ENCODE assay signal across 7 cellular contexts in the genomic region with DNA sequence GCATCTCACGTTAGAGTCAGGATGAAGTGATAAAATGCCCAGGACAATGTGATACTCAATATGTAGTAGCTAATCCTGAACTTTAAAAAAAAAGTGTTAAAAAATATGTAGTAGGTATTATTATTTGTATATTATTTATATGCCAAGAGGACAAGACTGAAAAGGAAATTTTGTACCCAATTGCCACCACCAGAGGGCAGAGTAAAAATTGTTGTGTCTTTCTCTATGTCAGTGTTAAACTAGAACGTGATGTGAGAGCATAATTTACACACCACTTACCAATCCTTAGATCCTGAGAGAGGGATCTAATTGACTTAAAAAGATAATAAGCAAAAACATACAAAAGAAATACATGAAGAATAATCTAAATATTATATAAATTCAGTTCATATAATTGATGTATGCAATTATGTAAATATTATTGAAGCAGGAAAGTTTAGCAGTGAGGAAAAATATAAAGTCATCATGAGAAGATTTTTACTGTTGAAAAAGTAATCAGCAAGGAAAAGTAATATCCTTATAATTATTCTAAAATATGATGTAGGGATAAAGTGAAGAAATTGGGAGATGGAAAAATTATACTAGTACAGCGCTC.
A peak's percentile ranks its signal among the peaks of the same experiment; 100 is the strongest.
DNase-seq lines count a peak whose midpoint lies in the region; ATAC-seq and TF ChIP-seq lines count a peak whose summit lies in the region.

No MANE protein-coding gene starts in this region.

- CTCF ChIA-PET in activated B cell treated with CpG ODN at 0.5 μM for 24 hours (lab: Charles Lee), result interaction anchor here (0.9 to 2.6 kb wide), 4 partner anchors 23 to 929 kb away, joined by 3 to 10 read pairs (median 6); partner anchors contain the start of gene RAB3C

- H3K36me3 Mint-ChIP-seq in activated B cell treated with CpG ODN at 0.5 μM for 24 hours (ENCODE audit: low read depth), result no peaks in the 10 kb centered on the region

- H3K4me3 Mint-ChIP-seq in activated B cell treated with CpG ODN at 0.5 μM for 24 hours, result no peak overlapping the region

- H3K4me1 Mint-ChIP-seq in activated B cell treated with CpG ODN at 0.5 μM for 24 hours, result no peaks in the 10 kb centered on the region

- no peak overlapping the region for H3K4me2 ChIP-seq in KMS-11

- H3K9me3 Mint-ChIP-seq in activated B cell treated with CpG ODN at 0.5 μM for 24 hours, result no peaks in the 10 kb centered on the region

- no peak overlapping the region for H3K27ac ChIP-seq in KMS-11
- no peak overlapping the region for H3K27ac ChIP-seq in right cardiac atrium (ENCODE audit: low read length)
- no peak overlapping the region for H3K27ac ChIP-seq in thyroid gland

- no peak overlapping the region for H3K9ac ChIP-seq in KMS-11

- intact Hi-C loops in activated B cell treated with CpG ODN at 0.5 μM for 24 hours (cut with micrococcal nuclease) (loop anchor here (1.0 kb wide), 3 partner anchors 136 to 929 kb away; no protein-coding TSS in a partner anchor), right cardiac atrium (cut with DNase I) (no loop called here), thyroid gland (cut with DNase I) (no loop called here)

- DNase-seq in DMS53 (lab: John Stamatoyannopoulos, UW) (peak; percentile 65), activated B cell treated with CpG ODN at 0.5 μM for 24 hours (no peak), right cardiac atrium (no peak), thyroid gland (peak in 1 of 2 donors; percentile 13)

- no peaks in the 10 kb centered on the region for H3K27me3 ChIP-seq in KMS-11 (ENCODE audit: insufficient read depth, low read depth)
- H3K27me3 ChIP-seq in right cardiac atrium (ENCODE audit: control insufficient read depth, insufficient read depth), result no peaks in the 10 kb centered on the region
- H3K27me3 ChIP-seq in thyroid gland, result no peaks in the 10 kb centered on the region

- no peaks in the 10 kb centered on the region for H4K20me1 ChIP-seq in KMS-11 (ENCODE audit: insufficient read depth)

- no peaks in the 10 kb centered on the region for H3K79me2 ChIP-seq in KMS-11 (ENCODE audit: insufficient read depth, low read depth)

- WGBS in right cardiac atrium, result 46% methylated on average over 3 of the region's 3 CpGs
- 45 to 47% methylated on average over 3 of the region's 3 CpGs for WGBS in thyroid gland, 2 donors

- TF ChIP-seq CTCF in KMS-11 (conservative IDR thresholded peaks at IDR 0.05; ENCODE audit: low read depth, low read length) (peak; percentile 75; the same call in 1 of the 2 replicates), activated B cell treated with CpG ODN at 0.5 μM for 24 hours (IDR thresholded peaks at IDR 0.05) (peak; percentile 93), thyroid gland (IDR thresholded peaks at IDR 0.05) (peak in 5 of 6 experiments; percentile 30 to 65 (median 42))

- no peaks in the 10 kb centered on the region for H3K9me3 ChIP-seq in right cardiac atrium (ENCODE audit: control insufficient read depth, low read length)
- no peaks in the 10 kb centered on the region for H3K9me3 ChIP-seq in thyroid gland

- no peak overlapping the region for H3K4me3 ChIP-seq in KMS-11 (IDR thresholded peaks at IDR 0.05; ENCODE audit: insufficient read depth, low read depth, low read length)
- H3K4me3 ChIP-seq in right cardiac atrium (ENCODE audit: low read length), result no peak overlapping the region
- H3K4me3 ChIP-seq in thyroid gland (replicated peaks in 1 of 3), result no peak overlapping the region

- POLR2A ChIA-PET in activated B cell treated with CpG ODN at 0.5 μM for 24 hours (lab: Charles Lee), result no interaction called here

- TF ChIP-seq POLR2A in thyroid gland (IDR thresholded peaks at IDR 0.05), result no peak

- H3K4me1 ChIP-seq in KMS-11 (ENCODE audit: low read depth, poor library complexity, severe bottlenecking), result no peaks in the 10 kb centered on the region
- no peaks in the 10 kb centered on the region for H3K4me1 ChIP-seq in right cardiac atrium (ENCODE audit: control insufficient read depth, insufficient read depth, low read length)
- no peaks in the 10 kb centered on the region for H3K4me1 ChIP-seq in thyroid gland

- peaks cover 10% of the 10 kb centered on the region for H3K27me3 Mint-ChIP-seq in activated B cell treated with CpG ODN at 0.5 μM for 24 hours

- ATAC-seq in GM18520 (IDR thresholded peaks at IDR 0.05; ENCODE audit: unreplicated experiment), result peak; percentile 58
- ATAC-seq in activated B cell treated with CpG ODN at 0.5 μM for 24 hours (ENCODE audit: low read depth), result no peak
- ATAC-seq in right cardiac atrium, result peak; percentile 41 to 58
- ATAC-seq in esophagus mucosa, result no peak

- no peak overlapping the region for H2AFZ ChIP-seq in KMS-11 (ENCODE audit: low read depth)

- no peaks in the 10 kb centered on the region for H3K36me3 ChIP-seq in KMS-11 (ENCODE audit: insufficient read depth)
- H3K36me3 ChIP-seq in thyroid gland, result no peaks in the 10 kb centered on the region

- H3K27ac Mint-ChIP-seq in activated B cell treated with CpG ODN at 0.5 μM for 24 hours, result no peak overlapping the region

Comparison
In these comparisons a context has a peak if more than half of its experiments do, and no peak if none do; other contexts are left out.
1. ATAC-seq: peak in GM18520 (single experiment) and right cardiac atrium (2 of 2); none in activated B cell treated with CpG ODN at 0.5 μM for 24 hours (single experiment) and esophagus mucosa (single experiment).
2. CTCF ChIP-seq: peak in every context shown above with its lines; median percentile 93 in activated B cell treated with CpG ODN at 0.5 μM for 24 hours; 75 in KMS-11; 42 in thyroid gland.